ENCODE assay signal across 25 cellular contexts in genomic region chr15:43975326-43975725, GRCh38.
DNase-seq lines count a peak whose midpoint lies in the region; FAIRE-seq and TF ChIP-seq lines count a peak whose summit lies in the region.
"Had no signal": no experiment of that assay in that cellular context is flagged by ENCODE, and none has a peak within 500 bp of the region (broad histone marks: within the 10 kb centered on the region; RNA-seq: fewer than 3 reads in every experiment).

No MANE protein-coding gene starts in this region.

- no peaks in the 10 kb centered on the region for H3K36me3 ChIP-seq in testis (ENCODE audit: low read depth, missing control alignments)
- H3K36me3 ChIP-seq in ovary, result no peaks in the 10 kb centered on the region
- H3K36me3 ChIP-seq: gastrocnemius medialis, stomach, tibial nerve had no signal

- H3K4me1 ChIP-seq in testis (no peaks in the 10 kb centered on the region), ovary (ENCODE audit: insufficient read depth) (no peaks in the 10 kb centered on the region)
- H3K4me1 ChIP-seq: body of pancreas, gastrocnemius medialis, stomach, tibial nerve had no signal

- peak; percentile 3 for DNase-seq in SIG-M5 treated with dmso at 0.1 percent for 504 hours (lab: John Stamatoyannopoulos, UW; ENCODE audit: unreplicated experiment)
- no peak for DNase-seq in SIG-M5 (lab: John Stamatoyannopoulos, UW)
- DNase-seq in GM19239 (ENCODE audit: insufficient read length, low spot score), result no peak
- peak; percentile 9 for DNase-seq in NCI-H345 (lab: John Stamatoyannopoulos, UW)
- DNase-seq in kidney glomerular epithelial cell (lab: John Stamatoyannopoulos, UW), result peak; percentile 48
- DNase-seq in NCI-H82 (lab: John Stamatoyannopoulos, UW), result no peak
- DNase-seq in testis, result no peak
- DNase-seq in ovary, result no peak
- DNase-seq: activated CD4-positive, alpha-beta T cell treated with anti-CD3 and anti-CD28 coated beads for 1 hour; activated gamma-delta T cell treated with Interleukin-2 at 50 U/mL for 16 hours; AML-193; DND-41; gastrocnemius medialis; hippocampal formation; MM.1S; naive B cell; NCI-H1694; NCI-H2227 treated with DMSO at 0.1 percent for 48 hours; NCI-H774; stomach had no signal

- peak; percentile 4 for FAIRE-seq in GM19239 (lab: Jason Lieb, UNC)
- FAIRE-seq: A204.1, HTR-8/SVneo, K562 had no signal

- TF ChIP-seq CTCF in testis (IDR thresholded peaks at IDR 0.05) (no peak), ovary (IDR thresholded peaks at IDR 0.05) (no peak)

- TF ChIP-seq POLR2A in testis (IDR thresholded peaks at IDR 0.05), result no peak
- TF ChIP-seq POLR2A in ovary (IDR thresholded peaks at IDR 0.05), result no peak

- 63 to 66% methylated on average over 4 of the region's 4 CpGs for WGBS in testis, 2 donors
- WGBS in ovary, 3 donors, result 9 to 29% (median 13%) methylated on average over 4 of the region's 4 CpGs

- TF ChIP-seq EP300 in ovary (IDR thresholded peaks at IDR 0.05), result no peak

- H3K27me3 ChIP-seq in testis (no peaks in the 10 kb centered on the region), ovary (no peaks in the 10 kb centered on the region)
- H3K27me3 ChIP-seq: body of pancreas, gastrocnemius medialis, stomach, tibial nerve had no signal

- no peak overlapping the region for H3K27ac ChIP-seq in testis
- H3K27ac ChIP-seq in ovary, result no peak overlapping the region
- H3K27ac ChIP-seq: body of pancreas, gastrocnemius medialis, stomach, tibial nerve had no signal

- intact Hi-C loops in testis (cut with DNase I; ENCODE audit: low total_unique reads) (no loop called here), ovary (cut with DNase I) (no loop called here)

- H3K9me3 ChIP-seq in testis (no peaks in the 10 kb centered on the region), ovary (no peaks in the 10 kb centered on the region)
- H3K9me3 ChIP-seq: body of pancreas, gastrocnemius medialis, stomach had no signal

- no peak overlapping the region for H3K4me3 ChIP-seq in testis
- no peak overlapping the region for H3K4me3 ChIP-seq in ovary
- H3K4me3 ChIP-seq: body of pancreas, gastrocnemius medialis, K562, stomach, tibial nerve had no signal

Comparison
In these comparisons a context has a peak if more than half of its experiments do, and no peak if none do; other contexts are left out.
1. DNase-seq: peak in SIG-M5 treated with dmso at 0.1 percent for 504 hours (single experiment), NCI-H345 (single experiment) and kidney glomerular epithelial cell (single experiment); none in SIG-M5 (single experiment), GM19239 (single experiment), NCI-H82 (single experiment), testis (single experiment) and ovary (0 of 5).